Comparison of ENCODE assay signal across 17 cellular contexts in genomic region chr3:122466701-122467240, GRCh38. TPM values are rescaled to one million over a fixed set of nuclear protein-coding genes. Genes with fewer than 3 reads are reported as not detected.
DNase-seq lines count a peak whose midpoint lies in the region; ATAC-seq, FAIRE-seq and TF ChIP-seq lines count a peak whose summit lies in the region.
"Had no signal": no experiment of that assay in that cellular context is flagged by ENCODE, and none has a peak within 500 bp of the region (broad histone marks: within the 10 kb centered on the region; RNA-seq: fewer than 3 reads in every experiment).

No MANE protein-coding gene starts in this region.

- dilution Hi-C loops in IMR-90 (cut with HindIII; ENCODE audit: low sequenced_read_pairs, unreplicated experiment): no loop called here

- POLR2A ChIA-PET in HepG2 (lab: Yijun Ruan, JAX) (no interaction called here), IMR-90 (lab: Charles Lee; ENCODE audit: unreplicated experiment) (interaction anchor here (0.7 kb wide), 1 partner anchor 59 kb away, joined by 4 read pairs; no protein-coding TSS in a partner anchor)

- H3K79me1 ChIP-seq in IMR-90 (ENCODE audit: low read depth in 1 of 2, low read length in 2 of 2): peaks cover 21 to 48% of the 10 kb centered on the region in 2 experiments

- H3K9ac ChIP-seq in HepG2 (ENCODE audit: insufficient read depth, low read depth, low read length): no peak overlapping the region
- H3K9ac ChIP-seq in IMR-90 (ENCODE audit: low read depth, low read length): no peak overlapping the region
- H3K9ac ChIP-seq in parathyroid adenoma: no peak overlapping the region

- H3K36me3 ChIP-seq in HepG2 (replicated peaks in 1 of 2; ENCODE audit: control insufficient read depth in 1 of 2, insufficient read depth in 2 of 2, low read length in 2 of 2) (peaks cover 3 to 15% of the 10 kb centered on the region in 2 experiments; a peak in 4 of 5 replicates), right lobe of liver (peaks cover 0 to 14% (median 2%) of the 10 kb centered on the region in 4 donors), IMR-90 (ENCODE audit: control insufficient read depth, insufficient read depth, low read length) (peaks cover 9% of the 10 kb centered on the region), parathyroid adenoma (ENCODE audit: control insufficient read depth, insufficient read depth, low read length) (no peaks in the 10 kb centered on the region), sigmoid colon (peaks cover 0 to 56% (median 4%) of the 10 kb centered on the region in 4 donors)

- no peak overlapping the region for H3K18ac ChIP-seq in IMR-90 (ENCODE audit: low read depth, low read length)

- no peak overlapping the region for H2AFZ ChIP-seq in HepG2 (ENCODE audit: low read length)
- no peak overlapping the region for H2AFZ ChIP-seq in IMR-90 (replicated peaks; ENCODE audit: low read length, poor library complexity)
- H2AFZ ChIP-seq in parathyroid adenoma: no peak overlapping the region
- H2AFZ ChIP-seq: GM23338 had no signal

- H2BK15ac ChIP-seq in IMR-90 (ENCODE audit: low read depth, low read length): no peak overlapping the region

- no peak overlapping the region for H3K14ac ChIP-seq in IMR-90 (replicated peaks; ENCODE audit: low read depth, low read length)

- 0 out of 2 replicates have a peak, but pooled peaks cover 2% of the 10 kb centered on the region for H4K20me1 ChIP-seq in HepG2 (ENCODE audit: insufficient read depth, low read length)
- peaks cover 25% of the 10 kb centered on the region for H4K20me1 ChIP-seq in IMR-90 (ENCODE audit: insufficient read depth, low read length)

- no peak overlapping the region for H4K5ac ChIP-seq in IMR-90 (ENCODE audit: low read depth, low read length)

- ATAC-seq in HepG2 (no peak), right lobe of liver (no peak), IMR-90 (ENCODE audit: low read depth) (no peak)
- ATAC-seq: GM23338, HCT116 had no signal

- intact Hi-C loops in HepG2 (cut with micrococcal nuclease; ENCODE audit: unreplicated experiment): no loop called here
- intact Hi-C loops in right lobe of liver (cut with DNase I): no loop called here
- intact Hi-C loops in IMR-90 (cut with micrococcal nuclease): no loop called here
- intact Hi-C loops in sigmoid colon (cut with DNase I): no loop called here
- intact Hi-C loops in lower leg skin (cut with DNase I; ENCODE audit: low total_unique reads): no loop called here

- no peak overlapping the region for H3K23ac ChIP-seq in IMR-90 (ENCODE audit: low read depth, low read length)

- TF ChIP-seq CTCF in HepG2 (CRISPR knock-in tag; IDR thresholded peaks at IDR 0.05): no peak
- TF ChIP-seq CTCF in right lobe of liver (IDR thresholded peaks at IDR 0.05): no peak
- no peak for TF ChIP-seq CTCF in IMR-90 (conservative IDR thresholded peaks at IDR 0.05; ENCODE audit: low read depth, low read length)
- TF ChIP-seq CTCF in parathyroid adenoma (IDR thresholded peaks at IDR 0.05): no peak
- no peak for TF ChIP-seq CTCF in sigmoid colon (IDR thresholded peaks at IDR 0.05)
- no peak for TF ChIP-seq CTCF in lower leg skin (IDR thresholded peaks at IDR 0.05)

- TF ChIP-seq RAD21 in HepG2 (CRISPR knock-in tag; IDR thresholded peaks at IDR 0.05) (no peak), IMR-90 (IDR thresholded peaks at IDR 0.05; ENCODE audit: low read length) (no peak)

- no peak overlapping the region for H3K4me3 ChIP-seq in HepG2 (replicated peaks in 1 of 3; ENCODE audit: insufficient read depth in 1 of 3, low read depth in 2 of 3, low read length in 3 of 3)
- H3K4me3 ChIP-seq in right lobe of liver: no peak overlapping the region
- H3K4me3 ChIP-seq in IMR-90 (ENCODE audit: insufficient read depth, low read depth, low read length): no peak overlapping the region
- no peak overlapping the region for H3K4me3 ChIP-seq in parathyroid adenoma (ENCODE audit: low read depth, low read length)
- no peak overlapping the region for H3K4me3 ChIP-seq in sigmoid colon
- H3K4me3 ChIP-seq in lower leg skin (ENCODE audit: low read depth, poor library complexity, severe bottlenecking): no peak overlapping the region
- H3K4me3 ChIP-seq: GM23338 had no signal

- in situ Hi-C loops in HepG2 (cut with HindIII; ENCODE audit: extremely low pct_ligation_motif_present, low pct_unique_long_range_greater_than_20kb) (no loop called here), IMR-90 (cut with MboI; ENCODE audit: low sequenced_read_pairs) (no loop called here)

- TF ChIP-seq EP300 in HepG2 (IDR thresholded peaks at IDR 0.05; ENCODE audit: low read depth in 2 of 2, low read length in 2 of 2) (no peak), HepG2 (CRISPR knock-in tag; IDR thresholded peaks at IDR 0.05; ENCODE audit: borderline replicate concordance) (no peak), sigmoid colon (IDR thresholded peaks at IDR 0.05) (no peak)

- WGBS in HepG2 (ENCODE audit: low lambda C conversion rate): 90% methylated on average over 3 of the region's 3 CpGs
- 96% methylated on average over 3 of the region's 3 CpGs for WGBS in right lobe of liver (ENCODE audit: insufficient coverage, low coverage, low lambda C conversion rate, missing lambda C conversion rate)
- no CpG with 5 or more reads among the region's 3 CpGs for WGBS in IMR-90 (ENCODE audit: extremely low coverage in 2 of 2, insufficient read length in 1 of 2), 2 experiments
- WGBS in sigmoid colon, 2 donors: 97 to 98% methylated on average over 3 of the region's 3 CpGs
- 94 to 96% methylated on average over 3 of the region's 3 CpGs for WGBS in lower leg skin, 2 donors

- H2BK120ac ChIP-seq in IMR-90 (ENCODE audit: low read depth, low read length): no peak overlapping the region

- H3K9me3 ChIP-seq in HepG2 (ENCODE audit: low read length): no peaks in the 10 kb centered on the region
- H3K9me3 ChIP-seq in right lobe of liver: no peaks in the 10 kb centered on the region
- no peaks in the 10 kb centered on the region for H3K9me3 ChIP-seq in IMR-90 (ENCODE audit: control insufficient read depth, insufficient read depth, low read length)
- no peaks in the 10 kb centered on the region for H3K9me3 ChIP-seq in parathyroid adenoma (ENCODE audit: control insufficient read depth, low read length)
- H3K9me3 ChIP-seq in sigmoid colon: no peaks in the 10 kb centered on the region

- no peak overlapping the region for H3K4ac ChIP-seq in IMR-90 (ENCODE audit: low read depth, low read length)

- no peak overlapping the region for H3K27ac ChIP-seq in HepG2 (ENCODE audit: extremely low read length, insufficient read depth, low read length)
- no peak overlapping the region for H3K27ac ChIP-seq in right lobe of liver
- H3K27ac ChIP-seq in IMR-90 (ENCODE audit: insufficient read depth, low read length): no peak overlapping the region
- peak overlapping the region; percentile 25 for H3K27ac ChIP-seq in parathyroid adenoma
- H3K27ac ChIP-seq in sigmoid colon: no peak overlapping the region
- H3K27ac ChIP-seq: 22Rv1 had no signal

- DNase-seq in HepG2 (ENCODE audit: low spot score) (no peak), right lobe of liver (no peak), IMR-90 (no peak), sigmoid colon (no peak), lower leg skin (ENCODE audit: low spot score in 2 of 2) (no peak)
- DNase-seq: C1 segment of cervical spinal cord; Calu3; CD4-positive, alpha-beta memory T cell; COR-L47; DMS53; DMS79 treated with DMSO at 0.1 percent for 48 hours; H9; HFFc6 had no signal

- peaks cover 3% of the 10 kb centered on the region; the same call in 1 of the 2 replicates for H3K9me1 ChIP-seq in IMR-90 (ENCODE audit: insufficient read depth, low read length)

- no peak for TF ChIP-seq POLR2A in HepG2 (IDR thresholded peaks at IDR 0.05; ENCODE audit: insufficient read depth in 1 of 2, low read depth in 2 of 2, low read length in 2 of 2)
- TF ChIP-seq POLR2A in right lobe of liver (IDR thresholded peaks at IDR 0.05): no peak
- no peak for TF ChIP-seq POLR2A in IMR-90 (IDR thresholded peaks at IDR 0.05; ENCODE audit: low read depth, low read length)
- TF ChIP-seq POLR2A in sigmoid colon (IDR thresholded peaks at IDR 0.05): no peak
- TF ChIP-seq POLR2A in lower leg skin (IDR thresholded peaks at IDR 0.05): no peak

- peaks cover 20% of the 10 kb centered on the region for H3K79me2 ChIP-seq in HepG2 (ENCODE audit: insufficient read depth, low read length)
- peaks cover 28% of the 10 kb centered on the region for H3K79me2 ChIP-seq in parathyroid adenoma

- no peak overlapping the region for H4K91ac ChIP-seq in IMR-90 (ENCODE audit: insufficient read depth, low read depth, low read length)

- H2AK9ac ChIP-seq in IMR-90 (replicated peaks; ENCODE audit: low read depth, low read length, poor library complexity): no peak overlapping the region

- H2BK5ac ChIP-seq in IMR-90 (ENCODE audit: low read depth, low read length, poor library complexity, severe bottlenecking): no peak overlapping the region

- H4K8ac ChIP-seq in IMR-90 (ENCODE audit: low read depth in 2 of 2, low read length in 2 of 2): peak overlapping the region in 1 of 2 experiments; percentile 32; a peak in 1 of 4 replicates

- FAIRE-seq in HepG2 (lab: Jason Lieb, UNC): no peak

- BruUV-seq in HepG2 (replicated peaks; lab: Mats Ljungman, UMichigan): no TSS peak
- BruUV-seq in IMR-90 (replicated peaks; lab: Mats Ljungman, UMichigan): no TSS peak

- H3K4me1 ChIP-seq in HepG2 (ENCODE audit: insufficient read depth, low read length) (peaks cover 13% of the 10 kb centered on the region), right lobe of liver (peaks cover 0 to 16% (median 3%) of the 10 kb centered on the region in 4 donors), IMR-90 (ENCODE audit: control insufficient read depth, insufficient read depth, low read length) (no peaks in the 10 kb centered on the region), parathyroid adenoma (peaks cover 22% of the 10 kb centered on the region), sigmoid colon (peaks cover 0 to 24% (median 11%) of the 10 kb centered on the region in 4 donors)

- CTCF ChIA-PET in HepG2 (lab: Yijun Ruan, JAX; ENCODE audit: low intra/inter-chr PET ratio, low total read pairs) (no interaction called here), IMR-90 (lab: Yijun Ruan, JAX) (no interaction called here)

- H3K4me2 ChIP-seq in HepG2 (ENCODE audit: low read depth, low read length) (no peak overlapping the region), IMR-90 (ENCODE audit: low read depth, low read length) (no peak overlapping the region), parathyroid adenoma (ENCODE audit: low read length) (no peak overlapping the region)

- H2BK20ac ChIP-seq in IMR-90 (ENCODE audit: low read depth, low read length): no peak overlapping the region

- H3K27me3 ChIP-seq in HepG2 (ENCODE audit: control insufficient read depth in 1 of 2, insufficient read depth in 2 of 2, low read length in 2 of 2) (no peaks in the 10 kb centered on the region), right lobe of liver (no peaks in the 10 kb centered on the region), IMR-90 (ENCODE audit: control insufficient read depth, insufficient read depth, low read length) (no peaks in the 10 kb centered on the region), parathyroid adenoma (ENCODE audit: control insufficient read depth, insufficient read depth, low read length) (no peaks in the 10 kb centered on the region), sigmoid colon (no peaks in the 10 kb centered on the region)

- H2AK5ac ChIP-seq in IMR-90 (ENCODE audit: low read depth, low read length): no peak overlapping the region

- H3K56ac ChIP-seq in IMR-90 (ENCODE audit: extremely low read depth, insufficient read depth, low read length): no peak overlapping the region

RNA-seq across cellular contexts. Expression of gene KPNA1, which starts 48.0 kb away (rescaled TPM):
- total RNA-seq in HepG2 (2016; rRNA removed; fragmentation: Illumina TruSeq; extraction: Trizol) (30.0 and 49.7 TPM in 2 replicates), right lobe of liver (10 to 100 TPM; 33.7 to 61.3 (median 51.2) TPM), IMR-90 (2012; rRNA removed) (53.3 and 112 TPM in 2 replicates), sigmoid colon (10 to 100 TPM; 34.9 to 50.1 (median 40.3) TPM), lower leg skin (10 to 100 TPM; 21.4 to 41.3 (median 27.6) TPM)
- total RNA-seq in HepG2 (2016; cell fraction: cytosol; rRNA removed; fragmentation: Illumina TruSeq; extraction: Trizol; ENCODE audit: low read depth): 4.1 and 5.0 TPM in 2 replicates
- 28.3 and 45.9 TPM in 2 replicates for total RNA-seq in HepG2 (2016; cell fraction: insoluble cytoplasmic fraction; rRNA removed; fragmentation: Illumina TruSeq; extraction: Trizol)
- total RNA-seq in HepG2 (2016; cell fraction: membrane; rRNA removed; fragmentation: Illumina TruSeq; extraction: Trizol): 6.0 and 6.7 TPM in 2 replicates
- 27.0 and 29.3 TPM in 2 replicates for total RNA-seq in HepG2 (2016; cell fraction: nucleus; rRNA removed; fragmentation: Illumina TruSeq; extraction: Trizol)
- polyA plus RNA-seq in HepG2 (2011; rRNA removed) (14.7 and 15.4 TPM in 2 replicates), IMR-90 (2012; rRNA removed) (27.6 and 30.6 TPM in 2 replicates), sigmoid colon (10 to 100 TPM in 2 of 3 donors, 1 to 10 TPM in 1; 9.6 to 12.8 (median 11.1) TPM)
- polyA plus RNA-seq in HepG2 (2011; cell fraction: cytosol; rRNA removed): 11.8 and 17.4 TPM in 2 replicates
- 10.3 and 14.5 TPM in 2 replicates for polyA plus RNA-seq in HepG2 (2011; cell fraction: nucleus; rRNA removed)
- 19.7 and 22.5 TPM in 2 replicates for polyA plus RNA-seq in HepG2 (2012)
- polyA plus RNA-seq in HepG2 (2016; cell fraction: cytosol; fragmentation: Illumina TruSeq; extraction: Trizol; ENCODE audit: low read depth): 1.1 and 1.4 TPM in 2 replicates
- 53.6 and 54.5 TPM in 2 replicates for polyA plus RNA-seq in HepG2 (2016; cell fraction: insoluble cytoplasmic fraction; fragmentation: Illumina TruSeq; extraction: Trizol; ENCODE audit: low read depth)
- polyA plus RNA-seq in HepG2 (2016; cell fraction: membrane; fragmentation: Illumina TruSeq; extraction: Trizol; ENCODE audit: low read depth): 3.3 and 3.8 TPM in 2 replicates
- polyA plus RNA-seq in HepG2 (2016; cell fraction: nucleus; fragmentation: Illumina TruSeq; extraction: Trizol; ENCODE audit: insufficient read depth, low read depth): 33.7 and 36.9 TPM in 2 replicates
- polyA minus RNA-seq in HepG2 (2011; rRNA and poly(A)+ RNA removed; ENCODE audit: low replicate concordance): 21.2 and 58.7 TPM in 2 replicates
- 14.3 and 28.6 TPM in 2 replicates for polyA minus RNA-seq in HepG2 (2011; cell fraction: cytosol; rRNA and poly(A)+ RNA removed)
- polyA minus RNA-seq in HepG2 (2011; cell fraction: nucleus; rRNA and poly(A)+ RNA removed): 25.8 and 29.0 TPM in 2 replicates
- polyA plus RNA-seq in IMR-90 (2012; cell fraction: cytosol; rRNA removed): 8.3 and 20.0 TPM in 2 replicates
- 5.5 and 27.1 TPM in 2 replicates for polyA plus RNA-seq in IMR-90 (2012; cell fraction: nucleus; rRNA removed; ENCODE audit: low replicate concordance)

RNA-seq across cellular contexts. Expression of gene WDR5B, which starts 50.9 kb away (rescaled TPM):
- total RNA-seq in HepG2 (2016; rRNA removed; fragmentation: Illumina TruSeq; extraction: Trizol): 3.6 and 4.5 TPM in 2 replicates
- 1.1 and 1.2 TPM in 2 replicates for total RNA-seq in HepG2 (2016; cell fraction: cytosol; rRNA removed; fragmentation: Illumina TruSeq; extraction: Trizol; ENCODE audit: low read depth)
- total RNA-seq in HepG2 (2016; cell fraction: insoluble cytoplasmic fraction; rRNA removed; fragmentation: Illumina TruSeq; extraction: Trizol): 3.5 and 5.6 TPM in 2 replicates
- 2.8 and 3.6 TPM in 2 replicates for total RNA-seq in HepG2 (2016; cell fraction: membrane; rRNA removed; fragmentation: Illumina TruSeq; extraction: Trizol)
- total RNA-seq in HepG2 (2016; cell fraction: nucleus; rRNA removed; fragmentation: Illumina TruSeq; extraction: Trizol): 4.0 TPM in 2 replicates
- polyA plus RNA-seq in HepG2 (2011; rRNA removed): 2.2 and 2.5 TPM in 2 replicates
- 0.94 and 1.8 TPM in 2 replicates for polyA plus RNA-seq in HepG2 (2011; cell fraction: cytosol; rRNA removed)
- 1.3 and 2.0 TPM in 2 replicates for polyA plus RNA-seq in HepG2 (2011; cell fraction: nucleus; rRNA removed)
- polyA plus RNA-seq in HepG2 (2012): 1.6 and 2.3 TPM in 2 replicates
- 0.49 and 0.52 TPM in 2 replicates for polyA plus RNA-seq in HepG2 (2016; cell fraction: cytosol; fragmentation: Illumina TruSeq; extraction: Trizol; ENCODE audit: low read depth)
- polyA plus RNA-seq in HepG2 (2016; cell fraction: insoluble cytoplasmic fraction; fragmentation: Illumina TruSeq; extraction: Trizol; ENCODE audit: low read depth): 3.5 and 4.0 TPM in 2 replicates
- 1.4 and 1.5 TPM in 2 replicates for polyA plus RNA-seq in HepG2 (2016; cell fraction: membrane; fragmentation: Illumina TruSeq; extraction: Trizol; ENCODE audit: low read depth)
- 3.7 and 4.4 TPM in 2 replicates for polyA plus RNA-seq in HepG2 (2016; cell fraction: nucleus; fragmentation: Illumina TruSeq; extraction: Trizol; ENCODE audit: insufficient read depth, low read depth)
- 1.7 and 3.5 TPM in 2 replicates for polyA minus RNA-seq in HepG2 (2011; rRNA and poly(A)+ RNA removed; ENCODE audit: low replicate concordance)
- polyA minus RNA-seq in HepG2 (2011; cell fraction: cytosol; rRNA and poly(A)+ RNA removed): 1.1 and 1.4 TPM in 2 replicates
- 5.9 and 8.2 TPM in 2 replicates for polyA minus RNA-seq in HepG2 (2011; cell fraction: nucleus; rRNA and poly(A)+ RNA removed)
- 1 to 10 TPM; 1.4 to 4.0 (median 2.1) TPM for total RNA-seq in right lobe of liver
- 5.6 and 9.2 TPM in 2 replicates for total RNA-seq in IMR-90 (2012; rRNA removed)
- polyA plus RNA-seq in IMR-90 (2012; rRNA removed): 2.3 and 3.1 TPM in 2 replicates
- polyA plus RNA-seq in IMR-90 (2012; cell fraction: cytosol; rRNA removed): 0.48 TPM in 2 replicates
- polyA plus RNA-seq in IMR-90 (2012; cell fraction: nucleus; rRNA removed; ENCODE audit: low replicate concordance): 0.33 and 1.4 TPM in 2 replicates
- 1 to 10 TPM; 1.9 to 4.6 (median 2.7) TPM for total RNA-seq in sigmoid colon
- polyA plus RNA-seq in sigmoid colon: 1 to 10 TPM; 1.2 to 3.2 (median 1.2) TPM
- total RNA-seq in lower leg skin: 1 to 10 TPM; 1.3 to 4.9 (median 2.8) TPM
